ENCODE assay signal across 17 cellular contexts in the genomic region with DNA sequence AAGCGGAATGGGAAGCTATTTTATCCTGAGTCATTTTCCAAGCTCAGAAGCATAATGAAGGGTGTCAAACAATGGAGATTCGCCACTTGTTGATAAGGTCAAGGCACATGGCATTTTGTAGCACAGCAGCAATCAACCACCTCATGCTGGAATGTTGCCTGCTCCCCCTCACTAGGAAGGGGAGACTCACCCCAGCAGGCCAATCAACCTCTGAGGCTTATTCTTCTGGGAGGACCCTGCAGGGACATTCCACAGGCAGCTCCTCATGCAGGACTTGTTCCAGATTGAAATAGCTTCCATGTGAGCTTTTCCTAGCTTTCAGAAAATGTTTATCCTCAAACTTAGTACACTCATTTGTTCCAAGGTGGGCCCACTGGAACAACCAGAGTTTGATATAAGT.
A peak's percentile ranks its signal among the peaks of the same experiment; 100 is the strongest.
DNase-seq lines count a peak whose midpoint lies in the region; ATAC-seq, FAIRE-seq and TF ChIP-seq lines count a peak whose summit lies in the region.
"Had no signal": no experiment of that assay in that cellular context is flagged by ENCODE, and none has a peak within 500 bp of the region (broad histone marks: within the 10 kb centered on the region; RNA-seq: fewer than 3 reads in every experiment).

No MANE protein-coding gene starts in this region.

- POLR2A ChIA-PET in A673 (lab: Charles Lee; ENCODE audit: low non-redundant PET), result no interaction called here

- no peak overlapping the region for H3K9ac ChIP-seq in stomach smooth muscle (ENCODE audit: low read length in 2 of 2)

- FAIRE-seq in pancreas (lab: Jason Lieb, UNC), result no peak
- FAIRE-seq: G401.6 had no signal

- peak; percentile 38 for DNase-seq in GM23338 (ENCODE audit: low spot score)
- peak; percentile 50 for DNase-seq in amniotic stem cell (lab: John Stamatoyannopoulos, UW)
- DNase-seq in mucosa of gallbladder (ENCODE audit: low spot score), result no peak
- DNase-seq in pancreas, result no peak
- DNase-seq in A673 (ENCODE audit: low spot score), result no peak
- DNase-seq: activated CD4-positive, CD25-positive, alpha-beta regulatory T cell treated with anti-CD3 and anti-CD28 coated beads, Interleukin-2, amount 50 U/mL, for 72 hours; activated naive CD4-positive, alpha-beta T cell treated with anti-CD3 and anti-CD28 coated beads for 36 hours; CD8-positive, alpha-beta memory T cell; central memory CD4-positive, alpha-beta T cell; kidney glomerular epithelial cell; NCI-H2081 treated with DMSO at 0.1 percent for 48 hours; stomach; T-cell had no signal

- intact Hi-C loops in pancreas (cut with DNase I) (no loop called here), A673 (cut with micrococcal nuclease; ENCODE audit: unreplicated experiment) (no loop called here)

- H3K4me3 ChIP-seq in GM23338, result no peak overlapping the region
- H3K4me3 ChIP-seq in gastroesophageal sphincter, result no peak overlapping the region
- H3K4me3 ChIP-seq in stomach smooth muscle (ENCODE audit: low read length in 2 of 2), result no peak overlapping the region
- no peak overlapping the region for H3K4me3 ChIP-seq in pancreas
- no peak overlapping the region for H3K4me3 ChIP-seq in A673 (ENCODE audit: low read depth, low read length, poor library complexity, severe bottlenecking)
- H3K4me3 ChIP-seq: stomach had no signal

- H3K9me3 Mint-ChIP-seq in GM23338, result no peaks in the 10 kb centered on the region
- H3K9me3 Mint-ChIP-seq: activated naive CD4-positive, alpha-beta T cell treated with anti-CD3 and anti-CD28 coated beads for 36 hours; CD8-positive, alpha-beta memory T cell; T-cell had no signal

- H3K9me2 ChIP-seq in GM23338 (ENCODE audit: insufficient read depth), result no peaks in the 10 kb centered on the region

- TF ChIP-seq POLR2A in gastroesophageal sphincter (IDR thresholded peaks at IDR 0.05), result no peak

- no peaks in the 10 kb centered on the region for H3K27me3 Mint-ChIP-seq in GM23338 (ENCODE audit: insufficient read depth, low read depth, poor library complexity)

- H3K9me3 ChIP-seq in gastroesophageal sphincter (no peaks in the 10 kb centered on the region), stomach smooth muscle (ENCODE audit: control insufficient read depth in 2 of 2, low read length in 2 of 2) (no peaks in the 10 kb centered on the region), pancreas (no peaks in the 10 kb centered on the region), A673 (ENCODE audit: low read depth, low read length, poor library complexity, severe bottlenecking) (no peaks in the 10 kb centered on the region)
- H3K9me3 ChIP-seq: stomach had no signal

- TF ChIP-seq CTCF in GM23338 (conservative IDR thresholded peaks at IDR 0.05; ENCODE audit: low read depth in 2 of 2) (no peak), gastroesophageal sphincter (IDR thresholded peaks at IDR 0.05) (no peak), pancreas (IDR thresholded peaks at IDR 0.05) (no peak), A673 (conservative IDR thresholded peaks at IDR 0.05; ENCODE audit: low read depth, low read length) (no peak)

- H3K36me3 ChIP-seq in GM23338 (ENCODE audit: insufficient read depth) (no peaks in the 10 kb centered on the region), gastroesophageal sphincter (no peaks in the 10 kb centered on the region), stomach smooth muscle (ENCODE audit: control insufficient read depth in 2 of 2, insufficient read depth in 2 of 2, low read length in 2 of 2) (no peaks in the 10 kb centered on the region), pancreas (no peaks in the 10 kb centered on the region), A673 (ENCODE audit: insufficient read depth, low read length, poor library complexity, severe bottlenecking) (no peaks in the 10 kb centered on the region)
- H3K36me3 ChIP-seq: stomach had no signal

- no peak for TF ChIP-seq EP300 in gastroesophageal sphincter (IDR thresholded peaks at IDR 0.05)

- H3K4me2 ChIP-seq in GM23338, result no peak overlapping the region

- H3K4me1 ChIP-seq in GM23338 (ENCODE audit: insufficient read depth) (no peaks in the 10 kb centered on the region), gastroesophageal sphincter (peaks cover 0 to 8% (median 0%) of the 10 kb centered on the region in 3 donors), stomach smooth muscle (ENCODE audit: control insufficient read depth, insufficient read depth, low read length) (peaks cover 3% of the 10 kb centered on the region), pancreas (peaks cover 0 to 5% (median 0%) of the 10 kb centered on the region in 3 donors), A673 (ENCODE audit: insufficient read depth, low read length, poor library complexity, severe bottlenecking) (peaks cover 23% of the 10 kb centered on the region)

- BruUV-seq in A673 (replicated peaks; lab: Mats Ljungman, UMichigan), result no TSS peak

- H3K4me3 Mint-ChIP-seq in GM23338, result no peak overlapping the region
- H3K4me3 Mint-ChIP-seq: activated naive CD4-positive, alpha-beta T cell treated with anti-CD3 and anti-CD28 coated beads for 36 hours; CD8-positive, alpha-beta memory T cell; T-cell had no signal

- no peaks in the 10 kb centered on the region for H3K36me3 Mint-ChIP-seq in GM23338 (ENCODE audit: low read depth)
- H3K36me3 Mint-ChIP-seq: CD8-positive, alpha-beta memory T cell; T-cell had no signal

- 72% methylated on average over 2 of the region's 2 CpGs; no CpG with 5 or more reads in 1 of the 2 donors for WGBS in gastroesophageal sphincter (ENCODE audit: low coverage in 1 of 2), 2 donors
- WGBS in pancreas, 2 donors, result 77 to 81% methylated on average over 2 of the region's 2 CpGs

- no peaks in the 10 kb centered on the region for H3F3A ChIP-seq in GM23338 (replicated peaks; ENCODE audit: low read depth)

- no peak overlapping the region for H2AFZ ChIP-seq in GM23338

- CTCF ChIA-PET in A673 (lab: Charles Lee), result no interaction called here

- H3K27ac ChIP-seq in GM23338 (ENCODE audit: low read depth) (no peak overlapping the region), gastroesophageal sphincter (no peak overlapping the region), stomach smooth muscle (ENCODE audit: low read length) (peak overlapping the region; percentile 47), pancreas (no peak overlapping the region), A673 (ENCODE audit: low read depth, low read length, poor library complexity, severe bottlenecking) (no peak overlapping the region)
- H3K27ac ChIP-seq: stomach had no signal

- H3K4me1 Mint-ChIP-seq in GM23338, result peaks cover 7% of the 10 kb centered on the region; the same call in 2 of the 3 replicates

- H3K27ac Mint-ChIP-seq in GM23338, result peak overlapping the region; percentile 46; the same call in 1 of the 2 replicates
- H3K27ac Mint-ChIP-seq: activated naive CD4-positive, alpha-beta T cell treated with anti-CD3 and anti-CD28 coated beads for 36 hours; CD8-positive, alpha-beta memory T cell; progenitor cell of endocrine pancreas; T-cell had no signal

- ATAC-seq in GM23338, result peak; percentile 53
- peak; percentile 41 for ATAC-seq in gastroesophageal sphincter
- ATAC-seq in pancreas, result no peak
- ATAC-seq: T-cell had no signal

- H4K20me1 ChIP-seq in GM23338 (replicated peaks; ENCODE audit: insufficient read depth), result no peaks in the 10 kb centered on the region

- H3K79me2 ChIP-seq in GM23338 (replicated peaks; ENCODE audit: insufficient read depth), result no peaks in the 10 kb centered on the region

- H3K27me3 ChIP-seq in GM23338 (ENCODE audit: insufficient read depth) (no peaks in the 10 kb centered on the region), gastroesophageal sphincter (no peaks in the 10 kb centered on the region), stomach smooth muscle (ENCODE audit: control insufficient read depth in 1 of 2, insufficient read depth in 2 of 2, low read length in 2 of 2) (no peaks in the 10 kb centered on the region), pancreas (no peaks in the 10 kb centered on the region), A673 (replicated peaks; ENCODE audit: insufficient read depth, low read depth, low read length, poor library complexity) (no peaks in the 10 kb centered on the region)
- H3K27me3 ChIP-seq: stomach had no signal

Comparison
In these comparisons a context has a peak if more than half of its experiments do, and no peak if none do; other contexts are left out.
1. ATAC-seq: peak in GM23338 (single experiment) and gastroesophageal sphincter (single experiment); none in pancreas (0 of 4).
2. DNase-seq: peak in GM23338 (single experiment) and amniotic stem cell (single experiment); none in mucosa of gallbladder (single experiment), pancreas (0 of 6) and A673 (single experiment).